Comparison of ENCODE assay signal across 8 cellular contexts in the genomic region with DNA sequence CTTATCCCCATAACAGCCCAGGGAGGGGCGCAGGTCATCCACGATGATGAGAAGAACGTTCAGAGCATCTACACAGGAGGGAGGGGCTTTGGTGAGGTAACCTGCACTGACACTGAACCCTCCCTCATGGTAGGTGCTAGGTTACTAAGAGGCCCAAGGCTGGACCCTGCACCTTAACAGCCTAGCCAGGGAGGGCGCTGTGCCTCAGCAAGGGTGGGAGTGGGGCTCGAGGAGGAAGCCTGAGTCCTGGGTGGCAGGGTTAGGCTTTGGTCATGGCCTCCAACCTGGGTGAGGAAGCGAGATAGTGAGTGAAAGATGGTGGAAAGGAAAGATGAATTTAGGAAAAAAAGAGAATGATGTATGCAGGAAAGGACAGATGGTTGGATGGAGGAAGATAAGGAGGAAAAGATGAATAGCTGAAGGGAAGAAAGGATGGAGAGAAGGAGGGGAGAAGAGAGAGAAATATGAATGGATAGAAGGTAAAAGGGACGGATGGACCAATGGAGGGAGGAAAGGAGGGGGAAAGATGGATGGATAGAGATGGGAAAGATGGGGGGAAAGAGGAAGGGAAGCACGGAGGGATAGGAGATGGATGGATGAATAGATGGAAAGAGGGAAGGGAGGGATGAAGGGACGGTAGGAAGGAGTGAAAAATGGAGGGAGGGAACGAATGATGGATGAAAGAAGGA. TPM values are rescaled to one million over a fixed set of nuclear protein-coding genes. Genes with fewer than 3 reads are reported as not detected.
DNase-seq lines count a peak whose midpoint lies in the region; ATAC-seq and TF ChIP-seq lines count a peak whose summit lies in the region.

No MANE protein-coding gene starts in this region.

- peak overlapping the region; percentile 86 to 93 for H3K27ac ChIP-seq in breast epithelium
- H3K27ac ChIP-seq in left lung, result peak overlapping the region; percentile 67 to 98

- peaks cover 0 to 26% of the 10 kb centered on the region in 2 donors for H3K27me3 ChIP-seq in breast epithelium
- H3K27me3 ChIP-seq in left lung, result no peaks in the 10 kb centered on the region

- H3K36me3 ChIP-seq in breast epithelium (no peaks in the 10 kb centered on the region), left lung (peaks cover 0 to 28% of the 10 kb centered on the region in 2 donors)

- H3K4me1 ChIP-seq in breast epithelium (no peaks in the 10 kb centered on the region), left lung (peaks cover 0 to 6% of the 10 kb centered on the region in 2 donors)

- TF ChIP-seq POLR2A in breast epithelium (IDR thresholded peaks at IDR 0.05), result no peak

- DNase-seq in DMS153 treated with DMSO at 0.1 percent for 48 hours (lab: John Stamatoyannopoulos, UW; ENCODE audit: unreplicated experiment) (peak; percentile 8), HuH-7 (ENCODE audit: low spot score) (peak; percentile 42), T-helper 9 cell (peak; percentile 54), breast epithelium (ENCODE audit: low spot score in 2 of 2) (no peak), left lung (peak; percentile 41 to 63), cortex of kidney (lab: John Stamatoyannopoulos, UW) (no peak)
- peak; percentile 19 for DNase-seq in stimulated activated CD8-positive, alpha-beta memory T cell treated with anti-CD3 and anti-CD28 coated beads, Interleukin-4, amount 100 ng/mL, for 24 hours (ENCODE audit: low read depth)

- TF ChIP-seq CTCF in breast epithelium (IDR thresholded peaks at IDR 0.05) (no peak), left lung (IDR thresholded peaks at IDR 0.05) (no peak)

- intact Hi-C loops in breast epithelium (cut with DNase I; ENCODE audit: low total_unique reads) (no loop called here), left lung (cut with DNase I) (no loop called here)

- H3K4me3 ChIP-seq in breast epithelium (peak overlapping the region; percentile 66 to 77 (median 70)), left lung (peak overlapping the region; percentile 30 to 54)

- peak; percentile 34 for ATAC-seq in GM21381 (IDR thresholded peaks at IDR 0.05; ENCODE audit: unreplicated experiment)
- ATAC-seq in left lung, result peak; percentile 40

- H3K9me3 ChIP-seq in breast epithelium (no peaks in the 10 kb centered on the region), left lung (no peaks in the 10 kb centered on the region)

RNA-seq across cellular contexts. Expression of a gene that starts 0.7 kb away (rescaled TPM):
- total RNA-seq in breast epithelium, result 10 to 100 TPM; 61.0 to 72.0 (median 61.8) TPM
- total RNA-seq in left lung, result 100 to 1,000 TPM; 113 to 120 TPM

RNA-seq across cellular contexts. Expression of a gene that starts 36.4 kb away (rescaled TPM):
- 10 to 100 TPM; 12.3 to 20.1 (median 17.7) TPM for total RNA-seq in breast epithelium
- 10 to 100 TPM; 16.0 to 18.7 TPM for total RNA-seq in left lung

RNA-seq across cellular contexts. Expression of a gene that starts 45.4 kb away (rescaled TPM):
- not detected for total RNA-seq in breast epithelium
- not detected for total RNA-seq in left lung

Comparison
In these comparisons a context has a peak if more than half of its experiments do, and no peak if none do; other contexts are left out.
1. DNase-seq: peak in DMS153 treated with DMSO at 0.1 percent for 48 hours (single experiment), HuH-7 (single experiment), T-helper 9 cell (single experiment), left lung (2 of 2) and stimulated activated CD8-positive, alpha-beta memory T cell treated with anti-CD3 and anti-CD28 coated beads, Interleukin-4, amount 100 ng/mL, for 24 hours (single experiment); none in breast epithelium (0 of 2) and cortex of kidney (single experiment).